In genomic region chr2:73962798-73963197, GRCh38 we compare ENCODE assay signal across 1 cellular context.
TF ChIP-seq lines count a peak whose summit lies in the region.

No MANE protein-coding gene starts in this region.

TF ChIP-seq in K562, 482 proteins besides CTCF, POLR2A, EP300 and RAD21:
- peak; percentile 47 for TF ChIP-seq RBM25 (IDR thresholded peaks at IDR 0.05; ENCODE audit: low read depth, low read length, severe bottlenecking)
- no peak for TF ChIP-seq ZBTB8A (IDR thresholded peaks at IDR 0.05; ENCODE audit: partially characterized antibody)
- no peak for TF ChIP-seq GTF2B (IDR thresholded peaks at IDR 0.05; ENCODE audit: extremely low read depth, insufficient read length)
- TF ChIP-seq CHD4 (IDR thresholded peaks at IDR 0.05; ENCODE audit: insufficient read depth, insufficient replicate concordance, low read depth, low read length, poor library complexity, severe bottlenecking) = no peak
- no peak for TF ChIP-seq GABPB2 (CRISPR knock-in tag; conservative IDR thresholded peaks at IDR 0.05)
